8 cellular contexts compared by ENCODE assay signal in the genomic region with DNA sequence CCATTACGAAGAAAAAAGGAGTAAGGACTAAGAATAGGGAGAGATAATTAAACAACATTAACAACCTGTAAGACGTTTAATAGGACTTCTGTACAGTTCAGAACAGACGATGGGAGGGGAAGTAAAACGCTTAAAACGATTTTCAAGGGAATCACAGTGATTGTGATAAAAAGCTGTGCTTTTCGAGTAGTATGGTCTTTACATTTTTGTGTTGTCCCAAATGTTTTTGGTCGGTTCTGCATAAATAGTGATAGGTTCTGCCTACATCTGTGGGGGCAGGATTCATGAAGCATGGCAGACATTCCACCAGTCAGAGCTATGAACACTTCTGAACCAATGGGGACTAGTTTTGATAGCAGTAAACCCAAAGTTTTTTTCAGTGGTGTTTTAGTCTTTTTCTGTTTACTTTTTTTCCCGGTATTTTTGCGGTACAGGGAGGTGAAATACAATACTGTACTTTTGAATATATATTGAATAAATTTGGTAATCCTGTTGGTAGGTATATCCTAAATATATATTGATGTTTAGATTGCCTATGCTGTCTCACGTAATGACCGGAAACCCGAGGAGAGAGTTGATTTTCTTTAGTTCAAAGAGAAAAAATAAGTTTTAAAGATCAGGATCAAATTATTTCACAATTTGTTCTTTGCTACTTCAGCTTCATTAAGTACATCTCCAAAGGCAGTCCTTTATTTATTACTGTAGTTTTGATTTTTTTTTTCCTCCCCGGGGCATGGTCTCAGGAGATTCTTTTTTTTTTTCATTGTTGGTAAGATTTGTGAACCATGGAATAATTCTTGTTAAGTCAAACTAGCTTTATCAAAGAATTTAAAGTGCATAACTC. TPM values are rescaled to one million over a fixed set of nuclear protein-coding genes. Genes with fewer than 3 reads are reported as not detected.
DNase-seq lines count a peak whose midpoint lies in the region; ATAC-seq and TF ChIP-seq lines count a peak whose summit lies in the region.

No MANE protein-coding gene starts in this region.

- TF ChIP-seq CTCF in choroid plexus epithelial cell (conservative IDR thresholded peaks at IDR 0.05; ENCODE audit: low read depth, low read length) (no peak), lung (IDR thresholded peaks at IDR 0.05; ENCODE audit: control extremely low read depth, extremely low read depth) (no peak), thoracic aorta (IDR thresholded peaks at IDR 0.05) (no peak)

- ATAC-seq in HG02610 (IDR thresholded peaks at IDR 0.05; ENCODE audit: unreplicated experiment) (peak; percentile 22), lung (ENCODE audit: insufficient read depth, low FRiP score) (no peak), thoracic aorta (ENCODE audit: insufficient number of reproducible peaks, low FRiP score, low read depth) (no peak), GM18861 (IDR thresholded peaks at IDR 0.05; ENCODE audit: unreplicated experiment) (no peak)

- H3K27me3 ChIP-seq in SJCRH30 (no peaks in the 10 kb centered on the region), lung (ENCODE audit: control insufficient read depth, insufficient read depth) (no peaks in the 10 kb centered on the region), thoracic aorta (replicated peaks; ENCODE audit: insufficient read depth) (no peaks in the 10 kb centered on the region)

- peak overlapping the region; percentile 88 for H3K4me3 ChIP-seq in SJCRH30
- H3K4me3 ChIP-seq in choroid plexus epithelial cell (ENCODE audit: low read depth, low read length) = peak overlapping the region; percentile 86
- H3K4me3 ChIP-seq in lung = peak overlapping the region; percentile 42
- H3K4me3 ChIP-seq in thoracic aorta = peak overlapping the region; percentile 99

- DNase-seq in NCI-H2227 treated with DMSO at 0.1 percent for 48 hours (lab: John Stamatoyannopoulos, UW) (peak; percentile 5), NCI-H2227 (lab: John Stamatoyannopoulos, UW; ENCODE audit: unreplicated experiment) (no peak), SJCRH30 (peak; percentile 19 to 59), choroid plexus epithelial cell (ENCODE audit: low read depth) (peak; percentile 81), lung (ENCODE audit: low spot score) (no peak), thoracic aorta (ENCODE audit: low spot score) (no peak)

- H3K4me1 ChIP-seq in SJCRH30 (no peaks in the 10 kb centered on the region; the same call in 1 of the 2 replicates), lung (ENCODE audit: control insufficient read depth in 2 of 2, insufficient read depth in 2 of 2, low read length in 2 of 2) (peaks cover 0 to 1% of the 10 kb centered on the region in 2 donors), thoracic aorta (ENCODE audit: control insufficient read depth in 1 of 2, low read depth in 2 of 2) (peaks cover 16 to 29% of the 10 kb centered on the region in 2 donors)

- peaks cover 8% of the 10 kb centered on the region for H3K36me3 ChIP-seq in SJCRH30
- no peaks in the 10 kb centered on the region for H3K36me3 ChIP-seq in lung (ENCODE audit: control insufficient read depth in 2 of 2, insufficient read depth in 2 of 2, low read length in 2 of 2)
- no peaks in the 10 kb centered on the region for H3K36me3 ChIP-seq in thoracic aorta

- 0 to 1% methylated on average over 13 of the region's 13 CpGs for WGBS in lung, 2 donors

- H3K27ac ChIP-seq in SJCRH30 (peak overlapping the region; percentile 92), lung (ENCODE audit: low read depth in 1 of 2, low read length in 1 of 2) (peak overlapping the region in 1 of 2 donors; percentile 100), thoracic aorta (peak overlapping the region; percentile 99 to 100)

- H3K9me3 ChIP-seq in SJCRH30 (replicated peaks) = no peaks in the 10 kb centered on the region
- H3K9me3 ChIP-seq in lung (ENCODE audit: control insufficient read depth in 2 of 2, insufficient read depth in 1 of 2, low read length in 1 of 2) = no peaks in the 10 kb centered on the region
- H3K9me3 ChIP-seq in thoracic aorta = no peaks in the 10 kb centered on the region

RNA-seq across cellular contexts. Expression of a gene that starts 1.3 kb away (rescaled TPM):
- total RNA-seq in SJCRH30 (2014; rRNA removed; shearing (Covaris generic)) = 70.6 and 71.5 TPM in 2 replicates
- total RNA-seq in lung (100 to 1,000 TPM in 1 of 2 donors, 10 to 100 TPM in 1; 57.5 to 235 TPM), thoracic aorta (10 to 100 TPM; 55.0 to 61.5 TPM)
- 10 to 100 TPM; 13.8 to 26.3 TPM for polyA plus RNA-seq in lung

Comparison
In these comparisons a context has a peak if more than half of its experiments do, and no peak if none do; other contexts are left out.
1. DNase-seq: peak in NCI-H2227 treated with DMSO at 0.1 percent for 48 hours (single experiment), SJCRH30 (2 of 2) and choroid plexus epithelial cell (single experiment); none in NCI-H2227 (single experiment), lung (single experiment) and thoracic aorta (single experiment).
2. H3K4me3 ChIP-seq: peak in every context shown above with its lines; median percentile 99 in thoracic aorta; 88 in SJCRH30; 86 in choroid plexus epithelial cell; 42 in lung.